Comparison of ENCODE assay signal across 9 cellular contexts in the genomic region with DNA sequence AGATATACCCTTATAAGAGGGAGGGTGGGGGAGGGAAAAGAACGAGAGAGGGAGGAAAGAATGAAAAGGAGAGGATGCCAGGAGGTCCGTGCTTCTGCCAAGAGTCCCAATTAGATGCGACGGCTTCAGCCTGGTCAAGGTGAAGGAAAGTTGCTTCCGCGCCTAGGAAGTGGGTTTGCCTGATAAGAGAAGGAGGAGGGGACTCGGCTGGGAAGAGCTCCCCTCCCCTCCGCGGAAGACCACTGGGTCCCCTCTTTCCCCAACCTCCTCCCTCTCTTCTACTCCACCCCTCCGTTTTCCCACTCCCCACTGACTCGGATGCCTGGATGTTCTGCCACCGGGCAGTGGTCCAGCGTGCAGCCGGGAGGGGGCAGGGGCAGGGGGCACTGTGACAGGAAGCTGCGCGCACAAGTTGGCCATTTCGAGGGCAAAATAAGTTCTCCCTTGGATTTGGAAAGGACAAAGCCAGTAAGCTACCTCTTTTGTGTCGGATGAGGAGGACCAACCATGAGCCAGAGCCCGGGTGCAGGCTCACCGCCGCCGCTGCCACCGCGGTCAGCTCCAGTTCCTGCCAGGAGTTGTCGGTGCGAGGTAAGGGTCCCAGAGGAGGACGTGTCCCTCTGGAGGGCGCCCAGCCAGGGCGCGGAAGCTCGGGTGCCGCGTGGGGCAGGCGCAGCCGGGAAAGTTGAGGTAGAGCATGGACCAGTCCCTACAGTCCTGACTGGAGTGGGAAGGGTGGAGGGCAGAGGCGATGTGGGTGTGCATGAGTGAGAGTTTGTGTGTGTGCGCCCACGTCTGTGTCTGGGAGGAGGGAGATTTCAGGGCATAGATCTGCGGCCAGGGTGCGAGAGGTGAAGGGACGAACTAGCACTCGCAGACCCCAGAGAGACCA. TPM values are rescaled to one million over a fixed set of nuclear protein-coding genes. Genes with fewer than 3 reads are reported as not detected.
DNase-seq lines count a peak whose midpoint lies in the region; ATAC-seq and TF ChIP-seq lines count a peak whose summit lies in the region.
"Had no signal": no experiment of that assay in that cellular context is flagged by ENCODE, and none has a peak within 500 bp of the region (broad histone marks: within the 10 kb centered on the region; RNA-seq: fewer than 3 reads in every experiment).

No MANE protein-coding gene starts in this region.

- no peak for TF ChIP-seq CTCF in GM10266 (IDR thresholded peaks at IDR 0.05; ENCODE audit: control insufficient read depth, insufficient read depth, low read depth, missing control alignments)

- H3K18ac ChIP-seq in trophoblast cell (ENCODE audit: low read length) = no peak overlapping the region

- no peak overlapping the region for H3K4ac ChIP-seq in trophoblast cell (ENCODE audit: low read depth, low read length)

- ATAC-seq in GM18511 (IDR thresholded peaks at IDR 0.05; ENCODE audit: unreplicated experiment) = no peak

- H3K27ac ChIP-seq in trophoblast cell (ENCODE audit: low read depth, low read length) = no peak overlapping the region
- H3K27ac ChIP-seq: tibial nerve had no signal

- DNase-seq in AG20443 (ENCODE audit: low spot score) (peak; percentile 9), amygdala (lab: John Stamatoyannopoulos, UW) (peak in 48 of 56 donors; percentile 17 to 81 (median 56)), trophoblast cell (no peak), RKO (ENCODE audit: low spot score) (no peak), NCI-H510A treated with DMSO at 0.1 percent for 48 hours (lab: John Stamatoyannopoulos, UW) (no peak), GM10266 (ENCODE audit: extremely low spot score) (no peak)

- no peak overlapping the region for H2BK5ac ChIP-seq in trophoblast cell (ENCODE audit: low read depth, low read length, poor library complexity)

- H3K23ac ChIP-seq in trophoblast cell (ENCODE audit: low read length) = no peak overlapping the region

- H2BK120ac ChIP-seq in trophoblast cell (ENCODE audit: insufficient read depth, low read length, poor library complexity) = no peak overlapping the region

- H3K9me3 ChIP-seq in trophoblast cell (ENCODE audit: insufficient read depth, low read depth, low read length) = no peaks in the 10 kb centered on the region
- H3K9me3 ChIP-seq: tibial nerve had no signal

- no peak overlapping the region for H2AFZ ChIP-seq in trophoblast cell (ENCODE audit: insufficient read depth, low read length, poor library complexity)

- no peak overlapping the region for H4K12ac ChIP-seq in trophoblast cell (ENCODE audit: low read depth, low read length)

- peak overlapping the region; percentile 51 for H3K4me2 ChIP-seq in trophoblast cell (ENCODE audit: low read length)

- H2BK12ac ChIP-seq in trophoblast cell (ENCODE audit: low read length) = no peak overlapping the region

- no CpG with 5 or more reads among the region's 42 CpGs for WGBS in trophoblast cell (ENCODE audit: extremely low coverage, insufficient coverage, insufficient read length)

- peak overlapping the region; percentile 62 for H3K4me3 ChIP-seq in iPS-11a (ENCODE audit: low read depth, low read length)
- H3K4me3 ChIP-seq in trophoblast cell (ENCODE audit: low read depth, low read length) = no peak overlapping the region

- no peak overlapping the region for H3K14ac ChIP-seq in trophoblast cell (ENCODE audit: low read length)

- H3K27me3 ChIP-seq in trophoblast cell (ENCODE audit: insufficient read depth, low read length) = peaks cover 15% of the 10 kb centered on the region

- no peak overlapping the region for H2AK5ac ChIP-seq in trophoblast cell (ENCODE audit: low read length)

- H3K36me3 ChIP-seq in trophoblast cell (ENCODE audit: control insufficient read depth in 1 of 2, insufficient read depth in 2 of 2, low read length in 2 of 2) = no peaks in the 10 kb centered on the region
- H3K36me3 ChIP-seq: tibial nerve had no signal

- no peaks in the 10 kb centered on the region for H3K79me2 ChIP-seq in trophoblast cell (ENCODE audit: control insufficient read depth, insufficient read depth, low read length, poor library complexity)

- H3K4me1 ChIP-seq in trophoblast cell (ENCODE audit: control insufficient read depth in 1 of 2, insufficient read depth in 2 of 2, low read length in 2 of 2) = peaks cover 6 to 9% of the 10 kb centered on the region in 2 experiments

- H4K8ac ChIP-seq in trophoblast cell (ENCODE audit: low read depth, low read length) = no peak overlapping the region

- H3K9ac ChIP-seq in trophoblast cell (ENCODE audit: low read length) = no peak overlapping the region

- no peaks in the 10 kb centered on the region for H3K79me1 ChIP-seq in trophoblast cell (ENCODE audit: low read length)

- no peak overlapping the region for H4K91ac ChIP-seq in trophoblast cell (ENCODE audit: low read depth, low read length)

RNA-seq across cellular contexts. Expression of a gene that starts 0.8 kb away (rescaled TPM):
- not detected in 2 replicates for polyA plus RNA-seq in trophoblast cell (2013)

Comparison
In these comparisons a context has a peak if more than half of its experiments do, and no peak if none do; other contexts are left out.
1. DNase-seq: peak in AG20443 (single experiment) and amygdala (48 of 56); none in trophoblast cell (0 of 2), RKO (single experiment), NCI-H510A treated with DMSO at 0.1 percent for 48 hours (single experiment) and GM10266 (single experiment).